Comparison of ENCODE assay signal across 8 cellular contexts in genomic region chr14:68937790-68938514, GRCh38. TPM values are rescaled to one million over a fixed set of nuclear protein-coding genes. Genes with fewer than 3 reads are reported as not detected.
DNase-seq lines count a peak whose midpoint lies in the region; ATAC-seq and TF ChIP-seq lines count a peak whose summit lies in the region.

No MANE protein-coding gene starts in this region.

- H3K27me3 Mint-ChIP-seq in chondrocyte (ENCODE audit: low read depth), result no peaks in the 10 kb centered on the region

- H3K27ac Mint-ChIP-seq in chondrocyte (ENCODE audit: unreplicated experiment), result peak overlapping the region; percentile 96

- H3K14ac ChIP-seq in mesenchymal stem cell (ENCODE audit: low read length in 2 of 2), result peak overlapping the region in 1 of 2 experiments; percentile 51

- peak overlapping the region; percentile 76 for H3K27ac ChIP-seq in mesenchymal stem cell (ENCODE audit: low read length, poor library complexity, severe bottlenecking)
- H3K27ac ChIP-seq in aorta (ENCODE audit: low read depth in 1 of 2, low read length in 2 of 2), result peak overlapping the region; percentile 50 to 97

- peak overlapping the region; percentile 50 for H3K4me3 Mint-ChIP-seq in chondrocyte (ENCODE audit: unreplicated experiment)

- peaks cover 97% of the 10 kb centered on the region for H3K4me1 Mint-ChIP-seq in chondrocyte (ENCODE audit: low read depth)

- peak overlapping the region; percentile 27 for H4K8ac ChIP-seq in mesenchymal stem cell (ENCODE audit: low read length)

- H3K4me1 ChIP-seq in mesenchymal stem cell (ENCODE audit: control insufficient read depth, insufficient read depth, low read depth, low read length) (peaks cover 51% of the 10 kb centered on the region), aorta (ENCODE audit: control insufficient read depth in 1 of 2, insufficient read depth in 2 of 2, low read length in 2 of 2) (peaks cover 4 to 7% of the 10 kb centered on the region in 2 donors)

- no peak overlapping the region for H2AFZ ChIP-seq in mesenchymal stem cell (ENCODE audit: low read depth, low read length)

- intact Hi-C loops in aorta (cut with DNase I), result no loop called here

- H2AK5ac ChIP-seq in mesenchymal stem cell (ENCODE audit: low read length, severe bottlenecking), result peak overlapping the region; percentile 27

- H3K36me3 ChIP-seq in mesenchymal stem cell (ENCODE audit: control insufficient read depth in 1 of 2, insufficient read depth in 2 of 2, low read depth in 1 of 2, low read length in 2 of 2), result peaks cover 15 to 24% of the 10 kb centered on the region in 2 experiments
- peaks cover 0 to 2% of the 10 kb centered on the region in 2 donors for H3K36me3 ChIP-seq in aorta (ENCODE audit: control insufficient read depth in 1 of 2, insufficient read depth in 2 of 2, low read length in 1 of 2)

- peak overlapping the region; percentile 85 for H2BK5ac ChIP-seq in mesenchymal stem cell (ENCODE audit: low read depth, low read length, poor library complexity, severe bottlenecking)

- H3K23ac ChIP-seq in mesenchymal stem cell (ENCODE audit: low read length in 2 of 2), result peak overlapping the region in 1 of 2 experiments; percentile 9

- ATAC-seq in aorta (ENCODE audit: low FRiP score), result peak; percentile 23

- H3K79me1 ChIP-seq in mesenchymal stem cell (replicated peaks; ENCODE audit: low read length, poor library complexity, severe bottlenecking), result no peaks in the 10 kb centered on the region

- H3K4me3 ChIP-seq in mesenchymal stem cell (ENCODE audit: insufficient read depth in 1 of 2, low read depth in 1 of 2, low read length in 2 of 2) (no peak overlapping the region), aorta (ENCODE audit: low read length in 2 of 2) (no peak overlapping the region)

- H3K9me3 ChIP-seq in mesenchymal stem cell (ENCODE audit: control insufficient read depth, low read length) (no peaks in the 10 kb centered on the region), aorta (ENCODE audit: control insufficient read depth, low read length) (no peaks in the 10 kb centered on the region)

- no peaks in the 10 kb centered on the region for H3K9me3 Mint-ChIP-seq in chondrocyte (ENCODE audit: low read depth)

- H3K4me2 ChIP-seq in mesenchymal stem cell (ENCODE audit: low read length, poor library complexity, severe bottlenecking), result no peak overlapping the region

- H4K91ac ChIP-seq in mesenchymal stem cell (ENCODE audit: low read length), result peak overlapping the region; percentile 52

- H3K9ac ChIP-seq in mesenchymal stem cell (ENCODE audit: low read length), result no peak overlapping the region

- H3K18ac ChIP-seq in mesenchymal stem cell (ENCODE audit: low read depth in 1 of 2, low read length in 2 of 2), result peak overlapping the region in 1 of 2 experiments; percentile 90

- TF ChIP-seq CTCF in chondrocyte (IDR thresholded peaks at IDR 0.05), result peak; percentile 65

- peak; percentile 9 for DNase-seq in stimulated activated CD4-positive, alpha-beta T cell treated with anti-CD3 and anti-CD28 coated beads, Interleukin-2, amount 100 ng/mL, for 4 hours (ENCODE audit: low read depth)
- DNase-seq in stimulated activated CD4-positive, alpha-beta T cell treated with anti-CD3 and anti-CD28 coated beads, Interleukin-1b, Interleukin-23, amount 100 ng/mL, for 48 hours, result no peak
- DNase-seq in chondrocyte (ENCODE audit: low spot score) (peak; percentile 82), mesenchymal stem cell (no peak), aorta (peak; percentile 67 to 83), DMS79 (lab: John Stamatoyannopoulos, UW) (no peak), NCI-H128 (lab: John Stamatoyannopoulos, UW; ENCODE audit: unreplicated experiment) (no peak), KG1 (lab: John Stamatoyannopoulos, UW) (no peak)

- 66% methylated on average over 8 of the region's 8 CpGs for WGBS in mesenchymal stem cell
- 10% methylated on average over 8 of the region's 8 CpGs for WGBS in aorta, 2 donors

- H2BK120ac ChIP-seq in mesenchymal stem cell (ENCODE audit: low read depth, low read length), result no peak overlapping the region

- H3K27me3 ChIP-seq in mesenchymal stem cell (ENCODE audit: control insufficient read depth in 1 of 2, insufficient read depth in 1 of 2, low read length in 2 of 2), result no peaks in the 10 kb centered on the region
- H3K27me3 ChIP-seq in aorta (ENCODE audit: control insufficient read depth in 1 of 2, insufficient read depth in 2 of 2, low read length in 1 of 2), result no peaks in the 10 kb centered on the region

- H3K36me3 Mint-ChIP-seq in chondrocyte (ENCODE audit: low read depth), result peaks cover 18% of the 10 kb centered on the region

- H2BK12ac ChIP-seq in mesenchymal stem cell (ENCODE audit: low read length in 2 of 2), result peak overlapping the region; percentile 3 to 49

- peak overlapping the region; percentile 60 for H2BK15ac ChIP-seq in mesenchymal stem cell (ENCODE audit: low read depth, poor library complexity, severe bottlenecking)

- H3K4ac ChIP-seq in mesenchymal stem cell (ENCODE audit: low read depth in 1 of 2, low read length in 2 of 2), result peak overlapping the region in 1 of 2 experiments; percentile 1

RNA-seq across cellular contexts. Expression of gene ACTN1, which starts 41.1 kb away (rescaled TPM):
- total RNA-seq in chondrocyte (808 to 1,105 TPM (median 1,102 TPM) in 3 replicates), aorta (1,000 to 10,000 TPM in 1 of 2 donors, 100 to 1,000 TPM in 1; 883 to 1,590 TPM)
- polyA plus RNA-seq in mesenchymal stem cell (2013, experiment 1 of 2), result 359 TPM
- polyA plus RNA-seq in mesenchymal stem cell (2013, experiment 2 of 2), result 344 TPM
- 100 to 1,000 TPM in 1 of 2 donors, 10 to 100 TPM in 1; 82.0 to 378 TPM for polyA plus RNA-seq in aorta

Comparison
In these comparisons a context has a peak if more than half of its experiments do, and no peak if none do; other contexts are left out.
1. DNase-seq: peak in stimulated activated CD4-positive, alpha-beta T cell treated with anti-CD3 and anti-CD28 coated beads, Interleukin-2, amount 100 ng/mL, for 4 hours (single experiment), chondrocyte (single experiment) and aorta (2 of 2); none in stimulated activated CD4-positive, alpha-beta T cell treated with anti-CD3 and anti-CD28 coated beads, Interleukin-1b, Interleukin-23, amount 100 ng/mL, for 48 hours (single experiment), mesenchymal stem cell (single experiment), DMS79 (single experiment), NCI-H128 (single experiment) and KG1 (single experiment).